In genomic region chr20:24411003-24411402, GRCh38 we compare ENCODE assay signal across 18 cellular contexts. TPM values are rescaled to one million over a fixed set of nuclear protein-coding genes. Genes with fewer than 3 reads are reported as not detected.
DNase-seq lines count a peak whose midpoint lies in the region; ATAC-seq and TF ChIP-seq lines count a peak whose summit lies in the region.
"Had no signal": no experiment of that assay in that cellular context is flagged by ENCODE, and none has a peak within 500 bp of the region (broad histone marks: within the 10 kb centered on the region; RNA-seq: fewer than 3 reads in every experiment).

No MANE protein-coding gene starts in this region.

- TF ChIP-seq POLR2A in Peyer's patch (IDR thresholded peaks at IDR 0.05), result no peak

- no peaks in the 10 kb centered on the region for H3K36me3 ChIP-seq in mesenchymal stem cell (ENCODE audit: control insufficient read depth in 1 of 2, insufficient read depth in 2 of 2, low read depth in 1 of 2, low read length in 2 of 2)
- H3K36me3 ChIP-seq in Peyer's patch, result no peaks in the 10 kb centered on the region

- H3K9ac ChIP-seq in mesenchymal stem cell (ENCODE audit: low read length), result no peak overlapping the region

- no peaks in the 10 kb centered on the region for H3K36me3 Mint-ChIP-seq in osteocyte (ENCODE audit: unreplicated experiment)
- peaks cover 10% of the 10 kb centered on the region in 2 donors for H3K36me3 Mint-ChIP-seq in activated naive CD4-positive, alpha-beta T cell treated with anti-CD3 and anti-CD28 coated beads, Interleukin-2, amount 50 U/mL, for 72 hours
- H3K36me3 Mint-ChIP-seq: IgD-negative memory B cell had no signal

- DNase-seq in NCI-H1694 treated with DMSO at 0.1 percent for 48 hours (lab: John Stamatoyannopoulos, UW), result peak; percentile 89
- DNase-seq in NCI-H446 treated with DMSO at 0.1 percent for 48 hours (lab: John Stamatoyannopoulos, UW), result peak; percentile 70
- no peak for DNase-seq in mesenchymal stem cell
- DNase-seq in osteocyte (ENCODE audit: extremely low spot score, unreplicated experiment), result peak; percentile 70
- no peak for DNase-seq in Peyer's patch
- no peak for DNase-seq in activated CD4-positive, alpha-beta T cell treated with anti-CD3 and anti-CD28 coated beads, Interleukin-2, amount 50 U/mL, for 1 hour
- DNase-seq in LoVo (ENCODE audit: low spot score), result no peak
- DNase-seq in activated naive CD4-positive, alpha-beta T cell treated with anti-CD3 and anti-CD28 coated beads, Interleukin-2, amount 50 U/mL, for 72 hours (ENCODE audit: low spot score in 2 of 2), result no peak
- DNase-seq: ACHN; Caco-2; CD4-positive, alpha-beta T cell; DMS79 treated with DMSO at 0.1 percent for 48 hours; GOT3; H9 had no signal

- no peak overlapping the region for H2BK5ac ChIP-seq in mesenchymal stem cell (ENCODE audit: low read depth, low read length, poor library complexity, severe bottlenecking)

- no peak overlapping the region for H3K4me3 ChIP-seq in mesenchymal stem cell (ENCODE audit: insufficient read depth in 1 of 2, low read depth in 1 of 2, low read length in 2 of 2)
- no peak overlapping the region for H3K4me3 ChIP-seq in Peyer's patch
- H3K4me3 ChIP-seq: GM12878 had no signal

- 87% methylated on average over 13 of the region's 13 CpGs for WGBS in mesenchymal stem cell

- H2AFZ ChIP-seq in mesenchymal stem cell (ENCODE audit: low read depth, low read length), result peak overlapping the region; percentile 63

- H2BK12ac ChIP-seq in mesenchymal stem cell (ENCODE audit: low read length in 2 of 2), result no peak overlapping the region

- no peak for ATAC-seq in activated naive CD4-positive, alpha-beta T cell treated with anti-CD3 and anti-CD28 coated beads, Interleukin-2, amount 50 U/mL, for 72 hours
- ATAC-seq: GM12878, HepG2 had no signal

- H3K9me3 ChIP-seq in mesenchymal stem cell (ENCODE audit: control insufficient read depth, low read length) (peaks cover 22% of the 10 kb centered on the region), Peyer's patch (no peaks in the 10 kb centered on the region)

- no peak overlapping the region for H3K27ac Mint-ChIP-seq in osteocyte (ENCODE audit: unreplicated experiment)
- no peak overlapping the region for H3K27ac Mint-ChIP-seq in activated naive CD4-positive, alpha-beta T cell treated with anti-CD3 and anti-CD28 coated beads, Interleukin-2, amount 50 U/mL, for 72 hours
- H3K27ac Mint-ChIP-seq: CD4-positive, alpha-beta T cell; H9; IgD-negative memory B cell had no signal

- no peak overlapping the region for H4K91ac ChIP-seq in mesenchymal stem cell (ENCODE audit: low read length)

- no peak overlapping the region for H2BK15ac ChIP-seq in mesenchymal stem cell (ENCODE audit: low read depth, poor library complexity, severe bottlenecking)

- H3K4me2 ChIP-seq in mesenchymal stem cell (ENCODE audit: low read length, poor library complexity, severe bottlenecking), result no peak overlapping the region

- H3K27me3 Mint-ChIP-seq in osteocyte (ENCODE audit: unreplicated experiment), result no peaks in the 10 kb centered on the region
- H3K27me3 Mint-ChIP-seq: CD4-positive, alpha-beta T cell had no signal

- no peak overlapping the region for H3K18ac ChIP-seq in mesenchymal stem cell (ENCODE audit: low read depth in 1 of 2, low read length in 2 of 2)

- no peak overlapping the region for H3K4me3 Mint-ChIP-seq in osteocyte (ENCODE audit: unreplicated experiment)
- H3K4me3 Mint-ChIP-seq: CD4-positive, alpha-beta T cell; H9; IgD-negative memory B cell had no signal

- H3K27ac ChIP-seq in mesenchymal stem cell (ENCODE audit: low read length, poor library complexity, severe bottlenecking), result no peak overlapping the region
- no peak overlapping the region for H3K27ac ChIP-seq in Peyer's patch
- H3K27ac ChIP-seq: C4-2B had no signal

- H2AK5ac ChIP-seq in mesenchymal stem cell (ENCODE audit: low read length, severe bottlenecking), result no peak overlapping the region

- peaks cover 15% of the 10 kb centered on the region for H3K9me3 Mint-ChIP-seq in osteocyte (ENCODE audit: unreplicated experiment)
- H3K9me3 Mint-ChIP-seq in activated naive CD4-positive, alpha-beta T cell treated with anti-CD3 and anti-CD28 coated beads, Interleukin-2, amount 50 U/mL, for 72 hours, result peaks cover 3 to 5% of the 10 kb centered on the region in 2 donors

- TF ChIP-seq CTCF in osteocyte (IDR thresholded peaks at IDR 0.05) (no peak), Peyer's patch (IDR thresholded peaks at IDR 0.05) (no peak)

- H3K27me3 ChIP-seq in mesenchymal stem cell (ENCODE audit: control insufficient read depth in 1 of 2, insufficient read depth in 1 of 2, low read length in 2 of 2), result peaks cover 0 to 10% of the 10 kb centered on the region in 2 experiments
- H3K27me3 ChIP-seq in Peyer's patch, result no peaks in the 10 kb centered on the region

- no peaks in the 10 kb centered on the region for H3K79me1 ChIP-seq in mesenchymal stem cell (replicated peaks; ENCODE audit: low read length, poor library complexity, severe bottlenecking)

- H3K4ac ChIP-seq in mesenchymal stem cell (ENCODE audit: low read depth in 1 of 2, low read length in 2 of 2), result no peak overlapping the region

- H3K23ac ChIP-seq in mesenchymal stem cell (ENCODE audit: low read length in 2 of 2), result no peak overlapping the region

- H3K14ac ChIP-seq in mesenchymal stem cell (ENCODE audit: low read length in 2 of 2), result no peak overlapping the region

- H3K4me1 Mint-ChIP-seq in osteocyte (ENCODE audit: unreplicated experiment), result no peaks in the 10 kb centered on the region

- H3K4me1 ChIP-seq in mesenchymal stem cell (ENCODE audit: control insufficient read depth, insufficient read depth, low read depth, low read length) (no peaks in the 10 kb centered on the region), Peyer's patch (no peaks in the 10 kb centered on the region)
- H3K4me1 ChIP-seq: Caco-2 had no signal

- no peak overlapping the region for H4K8ac ChIP-seq in mesenchymal stem cell (ENCODE audit: low read length)

- H2BK120ac ChIP-seq in mesenchymal stem cell (ENCODE audit: low read depth, low read length), result no peak overlapping the region

RNA-seq across cellular contexts. Expression of gene SYNDIG1, which starts 58.4 kb away (rescaled TPM):
- not detected for polyA plus RNA-seq in mesenchymal stem cell (2013, experiment 1 of 2)
- polyA plus RNA-seq in mesenchymal stem cell (2013, experiment 2 of 2), result not detected
- total RNA-seq in osteocyte, result 0.40 and 0.94 TPM in 2 replicates
- 1 to 10 TPM in 1 of 4 donors, under 1 TPM in 1, not detected in 2; 0.76 to 1.7 TPM for total RNA-seq in Peyer's patch
- not detected for total RNA-seq in activated naive CD4-positive, alpha-beta T cell treated with anti-CD3 and anti-CD28 coated beads, Interleukin-2, amount 50 U/mL, for 72 hours
- total RNA-seq: Caco-2; CD4-positive, alpha-beta T cell; GM12878; HepG2 had no signal
- polyA plus RNA-seq: GM12878, HepG2, IgD-negative memory B cell had no signal

Comparison
In these comparisons a context has a peak if more than half of its experiments do, and no peak if none do; other contexts are left out.
1. DNase-seq: peak in NCI-H1694 treated with DMSO at 0.1 percent for 48 hours (single experiment), NCI-H446 treated with DMSO at 0.1 percent for 48 hours (single experiment) and osteocyte (single experiment); none in mesenchymal stem cell (single experiment), Peyer's patch (0 of 3), activated CD4-positive, alpha-beta T cell treated with anti-CD3 and anti-CD28 coated beads, Interleukin-2, amount 50 U/mL, for 1 hour (single experiment), LoVo (single experiment) and activated naive CD4-positive, alpha-beta T cell treated with anti-CD3 and anti-CD28 coated beads, Interleukin-2, amount 50 U/mL, for 72 hours (0 of 2).